Comparison of ENCODE assay signal across 7 cellular contexts in genomic region chr1:155961937-155962336, GRCh38. TPM values are rescaled to one million over a fixed set of nuclear protein-coding genes. Genes with fewer than 3 reads are reported as not detected.
DNase-seq lines count a peak whose midpoint lies in the region; ATAC-seq and TF ChIP-seq lines count a peak whose summit lies in the region.

No MANE protein-coding gene starts in this region.

- TF ChIP-seq EP300 in SK-N-SH (IDR thresholded peaks at IDR 0.05; ENCODE audit: borderline replicate concordance in 1 of 2, low read depth in 1 of 2, low read length in 1 of 2): no peak; a peak in 1 of 4 replicates

- no peaks in the 10 kb centered on the region for H3K27me3 ChIP-seq in SK-N-SH (ENCODE audit: insufficient read depth)
- no peaks in the 10 kb centered on the region for H3K27me3 ChIP-seq in osteoblast (ENCODE audit: insufficient read depth, low read length)

- DNase-seq in SK-N-SH: no peak
- DNase-seq in erythroblast (lab: John Stamatoyannopoulos, UW): peak; percentile 54 to 76
- peak; percentile 98 for DNase-seq in osteoblast (ENCODE audit: insufficient read length, low spot score, missing footprints)
- DNase-seq in activated T-cell treated with anti-CD3 and anti-CD28 coated beads for 4 hours: no peak
- DNase-seq in activated CD4-positive, alpha-beta T cell treated with anti-CD3 and anti-CD28 coated beads, Interleukin-2, amount 50 U/mL, for 4 hours: no peak

- POLR2A ChIA-PET in SK-N-SH (lab: Yijun Ruan, JAX): no interaction called here

- peaks cover 60 to 62% of the 10 kb centered on the region in 2 experiments for H3K36me3 ChIP-seq in SK-N-SH (replicated peaks in 1 of 2; ENCODE audit: control insufficient read depth in 1 of 2, insufficient read depth in 2 of 2, low read length in 1 of 2)
- peaks cover 85% of the 10 kb centered on the region for H3K36me3 ChIP-seq in osteoblast (ENCODE audit: insufficient read depth, low read length)

- H3K79me2 ChIP-seq in SK-N-SH (ENCODE audit: insufficient read depth): peaks cover 38% of the 10 kb centered on the region
- peaks cover 46% of the 10 kb centered on the region for H3K79me2 ChIP-seq in osteoblast (ENCODE audit: insufficient read depth, low read length)

- no peak for ATAC-seq in HG02759 (IDR thresholded peaks at IDR 0.05; ENCODE audit: unreplicated experiment)

- CTCF ChIA-PET in SK-N-SH (lab: Yijun Ruan, JAX): interaction anchor here (1.4 kb wide), 1 partner anchor 24 kb away, joined by 7 read pairs; no protein-coding TSS in a partner anchor

- H3K4me3 ChIP-seq in SK-N-SH (ENCODE audit: low read depth in 2 of 2, low read length in 1 of 2): no peak overlapping the region
- no peak overlapping the region for H3K4me3 ChIP-seq in osteoblast (ENCODE audit: insufficient read depth, low read length)

- H2AFZ ChIP-seq in SK-N-SH (ENCODE audit: low read depth) (no peak overlapping the region), osteoblast (ENCODE audit: low read length) (no peak overlapping the region)

- no peaks in the 10 kb centered on the region for H3K9me3 ChIP-seq in SK-N-SH
- H3K9me3 ChIP-seq in osteoblast (ENCODE audit: low read depth, low read length): no peaks in the 10 kb centered on the region

- TF ChIP-seq RAD21 in SK-N-SH (IDR thresholded peaks at IDR 0.05; ENCODE audit: low read length): peak; percentile 36; the same call in 1 of the 2 replicates

- H3K27ac ChIP-seq in SK-N-SH (ENCODE audit: low read depth in 2 of 2, low read length in 1 of 2): peak overlapping the region in 1 of 2 experiments; percentile 79; a peak in 2 of 4 replicates
- H3K27ac ChIP-seq in osteoblast (ENCODE audit: low read depth, low read length): peak overlapping the region; percentile 90

- TF ChIP-seq CTCF in GM12874 (IDR thresholded peaks at IDR 0.05; ENCODE audit: insufficient read depth, low read depth, low read length) (0 out of 2 replicates have a peak, but pooled peaks have one; percentile 3), SK-N-SH (IDR thresholded peaks at IDR 0.05) (peak; percentile 55), osteoblast (IDR thresholded peaks at IDR 0.05; ENCODE audit: extremely low read depth, low read depth, low read length) (peak; percentile 49)

- H3K9me2 ChIP-seq in SK-N-SH: no peaks in the 10 kb centered on the region

- H3K4me2 ChIP-seq in SK-N-SH: peak overlapping the region; percentile 31; the same call in 1 of the 2 replicates
- peak overlapping the region; percentile 40 for H3K4me2 ChIP-seq in osteoblast (ENCODE audit: insufficient read depth, low read length)

- no peak for TF ChIP-seq POLR2A in erythroblast (IDR thresholded peaks at IDR 0.05; ENCODE audit: low read length)

- H3K4me1 ChIP-seq in SK-N-SH (ENCODE audit: control insufficient read depth in 1 of 2, insufficient read depth in 2 of 2, low read depth in 1 of 2, low read length in 1 of 2) (peaks cover 3 to 17% of the 10 kb centered on the region in 2 experiments; a peak in 2 of 4 replicates), osteoblast (ENCODE audit: insufficient read depth, low read length) (peaks cover 21% of the 10 kb centered on the region)

- WGBS in SK-N-SH (ENCODE audit: low lambda C conversion rate): 3% methylated on average over 14 of the region's 14 CpGs

- H3F3A ChIP-seq in SK-N-SH (replicated peaks; ENCODE audit: insufficient read depth): peaks cover 26% of the 10 kb centered on the region

- H4K20me1 ChIP-seq in SK-N-SH (ENCODE audit: insufficient read depth) (peaks cover 15% of the 10 kb centered on the region; the same call in 1 of the 2 replicates), osteoblast (ENCODE audit: insufficient read depth, low read length) (peaks cover 16% of the 10 kb centered on the region)

- peak overlapping the region; percentile 59 for H3K9ac ChIP-seq in SK-N-SH

TF ChIP-seq in SK-N-SH, 30 proteins besides CTCF, POLR2A, EP300 and RAD21:
- peak; percentile 90; the same call in 1 of the 2 replicates for TF ChIP-seq FOSL2 (IDR thresholded peaks at IDR 0.05; ENCODE audit: borderline replicate concordance, low read depth)
- TF ChIP-seq SMC3 (IDR thresholded peaks at IDR 0.05; ENCODE audit: low read depth, low read length): peak; percentile 50
- TF ChIP-seq MAX (IDR thresholded peaks at IDR 0.05; ENCODE audit: low read depth): peak; percentile 73; the same call in 1 of the 2 replicates
- TF ChIP-seq YY1 (IDR thresholded peaks at IDR 0.05; ENCODE audit: low read depth): no peak
- no peak for TF ChIP-seq TEAD4 (IDR thresholded peaks at IDR 0.05; ENCODE audit: borderline replicate concordance, insufficient read depth)
- no peak for TF ChIP-seq NRF1 (IDR thresholded peaks at IDR 0.05; ENCODE audit: low read depth, low read length)
- peak; percentile 68; the same call in 1 of the 2 replicates for TF ChIP-seq SIN3A (IDR thresholded peaks at IDR 0.05; ENCODE audit: borderline replicate concordance, low read depth, low read length)
- peak; percentile 63; the same call in 1 of the 2 replicates for TF ChIP-seq TCF12 (IDR thresholded peaks at IDR 0.05)
- TF ChIP-seq RXRA (IDR thresholded peaks at IDR 0.05; ENCODE audit: borderline replicate concordance, low read depth): peak; percentile 29; the same call in 1 of the 2 replicates
- TF ChIP-seq NFIC (IDR thresholded peaks at IDR 0.05; ENCODE audit: borderline replicate concordance): peak; percentile 74; the same call in 1 of the 2 replicates
- TF ChIP-seq JUND (IDR thresholded peaks at IDR 0.05): peak; percentile 66
- TF ChIP-seq USF1 (IDR thresholded peaks at IDR 0.05; ENCODE audit: borderline replicate concordance, low read depth): peak; percentile 58; the same call in 1 of the 2 replicates

RNA-seq across cellular contexts. Expression of gene ARHGEF2, which starts 16.4 kb away (rescaled TPM):
- polyA plus RNA-seq in SK-N-SH (2012; rRNA removed): 32.4 and 50.8 TPM in 2 replicates
- 36.5 and 37.6 TPM in 2 replicates for polyA plus RNA-seq in SK-N-SH (2012; cell fraction: cytosol; rRNA removed)
- 165 and 188 TPM in 2 replicates for polyA plus RNA-seq in SK-N-SH (2012; cell fraction: nucleus; rRNA removed)
- 166 and 183 TPM in 2 replicates for total RNA-seq in osteoblast

RNA-seq across cellular contexts. Expression of gene RXFP4, which starts 20.5 kb away (rescaled TPM):
- polyA plus RNA-seq in SK-N-SH (2012; rRNA removed): not detected in 2 replicates
- not detected in 2 replicates for polyA plus RNA-seq in SK-N-SH (2012; cell fraction: cytosol; rRNA removed)
- not detected in 2 replicates for polyA plus RNA-seq in SK-N-SH (2012; cell fraction: nucleus; rRNA removed)
- total RNA-seq in osteoblast: not detected in 2 replicates

RNA-seq across cellular contexts. Expression of gene KHDC4, which starts 27.7 kb away (rescaled TPM):
- 43.1 and 94.4 TPM in 2 replicates for polyA plus RNA-seq in SK-N-SH (2012; rRNA removed)
- polyA plus RNA-seq in SK-N-SH (2012; cell fraction: cytosol; rRNA removed): 24.6 and 27.2 TPM in 2 replicates
- 176 and 362 TPM in 2 replicates for polyA plus RNA-seq in SK-N-SH (2012; cell fraction: nucleus; rRNA removed)
- 32.7 and 37.3 TPM in 2 replicates for total RNA-seq in osteoblast

RNA-seq across cellular contexts. Expression of gene RIT1, which starts 50.8 kb away (rescaled TPM):
- polyA plus RNA-seq in SK-N-SH (2012; rRNA removed): 28.8 and 35.3 TPM in 2 replicates
- 35.5 and 36.8 TPM in 2 replicates for polyA plus RNA-seq in SK-N-SH (2012; cell fraction: cytosol; rRNA removed)
- 18.0 and 29.0 TPM in 2 replicates for polyA plus RNA-seq in SK-N-SH (2012; cell fraction: nucleus; rRNA removed)
- 36.9 and 39.5 TPM in 2 replicates for total RNA-seq in osteoblast

RNA-seq across cellular contexts. Expression of gene SSR2, which starts 58.8 kb away (rescaled TPM):
- 1,136 and 1,763 TPM in 2 replicates for polyA plus RNA-seq in SK-N-SH (2012; rRNA removed)
- 1,047 and 1,419 TPM in 2 replicates for polyA plus RNA-seq in SK-N-SH (2012; cell fraction: cytosol; rRNA removed)
- polyA plus RNA-seq in SK-N-SH (2012; cell fraction: nucleus; rRNA removed): 443 and 564 TPM in 2 replicates
- 332 and 415 TPM in 2 replicates for total RNA-seq in osteoblast

Comparison
In these comparisons a context has a peak if more than half of its experiments do, and no peak if none do; other contexts are left out.
1. CTCF ChIP-seq: peak in every context shown above with its lines; median percentile 55 in SK-N-SH; 49 in osteoblast; 3 in GM12874.
2. DNase-seq: peak in erythroblast (2 of 2) and osteoblast (single experiment); none in SK-N-SH (single experiment), activated T-cell treated with anti-CD3 and anti-CD28 coated beads for 4 hours (single experiment) and activated CD4-positive, alpha-beta T cell treated with anti-CD3 and anti-CD28 coated beads, Interleukin-2, amount 50 U/mL, for 4 hours (0 of 2).